In the genomic region with DNA sequence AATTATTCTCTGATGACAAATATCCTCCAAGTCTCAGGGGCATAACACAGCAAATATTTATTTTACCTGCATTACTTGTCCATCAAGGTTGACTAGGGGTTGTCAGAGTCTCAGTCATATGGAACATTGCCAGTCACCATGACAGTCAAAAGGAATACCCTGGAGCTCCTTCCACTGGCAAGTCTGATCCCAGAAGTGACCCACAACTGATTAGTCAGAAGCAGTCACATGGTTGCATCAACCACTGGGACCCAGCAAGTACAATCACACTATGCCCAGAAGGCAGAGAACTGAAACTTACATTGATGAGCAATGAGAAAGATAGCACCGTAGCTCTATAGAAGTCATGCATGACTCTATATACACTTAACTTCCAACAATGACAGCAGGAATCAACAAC, we compare ENCODE assay signal across 13 cellular contexts. TPM values are rescaled to one million over a fixed set of nuclear protein-coding genes. Genes with fewer than 3 reads are reported as not detected.
DNase-seq lines count a peak whose midpoint lies in the region; ATAC-seq and TF ChIP-seq lines count a peak whose summit lies in the region.
"Had no signal": no experiment of that assay in that cellular context is flagged by ENCODE, and none has a peak within 500 bp of the region (broad histone marks: within the 10 kb centered on the region; RNA-seq: fewer than 3 reads in every experiment).

No MANE protein-coding gene starts in this region.

- H3K18ac ChIP-seq in mesenchymal stem cell (ENCODE audit: low read depth in 1 of 2, low read length in 2 of 2) = no peak overlapping the region

- H4K8ac ChIP-seq in mesenchymal stem cell (ENCODE audit: low read length) = no peak overlapping the region

- no peak overlapping the region for H3K9ac ChIP-seq in mesenchymal stem cell (ENCODE audit: low read length)

- no peak overlapping the region for H2AFZ ChIP-seq in mesenchymal stem cell (ENCODE audit: low read depth, low read length)

- H3K23ac ChIP-seq in mesenchymal stem cell (ENCODE audit: low read length in 2 of 2) = no peak overlapping the region

- no peak overlapping the region for H4K91ac ChIP-seq in mesenchymal stem cell (ENCODE audit: low read length)

- no TSS peak for BruUV-seq in Panc1 (replicated peaks; lab: Mats Ljungman, UMichigan)

- TF ChIP-seq CTCF in Panc1 (IDR thresholded peaks at IDR 0.05) (no peak), progenitor cell of endocrine pancreas (IDR thresholded peaks at IDR 0.05; ENCODE audit: unreplicated experiment) (no peak)

- peak; percentile 20 for DNase-seq in Panc1 (ENCODE audit: low read depth, low spot score)
- DNase-seq in mesenchymal stem cell = peak; percentile 28
- DNase-seq in CD4-positive, alpha-beta memory T cell = no peak
- DNase-seq in NCI-H1417 treated with DMSO at 0.1 percent for 48 hours (lab: John Stamatoyannopoulos, UW) = no peak
- no peak for DNase-seq in progenitor cell of endocrine pancreas (ENCODE audit: low spot score, unreplicated experiment)
- DNase-seq: stimulated activated CD4-positive, alpha-beta T cell treated with anti-CD3 and anti-CD28 coated beads, Interleukin-1b, Interleukin-23, amount 100 ng/mL, for 48 hours had no signal

- H3K79me1 ChIP-seq in mesenchymal stem cell (replicated peaks; ENCODE audit: low read length, poor library complexity, severe bottlenecking) = no peaks in the 10 kb centered on the region

- no peak overlapping the region for H2BK5ac ChIP-seq in mesenchymal stem cell (ENCODE audit: low read depth, low read length, poor library complexity, severe bottlenecking)

- no peak overlapping the region for H2BK12ac ChIP-seq in mesenchymal stem cell (ENCODE audit: low read length in 2 of 2)

- peaks cover 5 to 36% (median 20%) of the 10 kb centered on the region in 8 donors for H3K9me3 Mint-ChIP-seq in CD4-positive, alpha-beta memory T cell
- peaks cover 14% of the 10 kb centered on the region for H3K9me3 Mint-ChIP-seq in progenitor cell of endocrine pancreas (ENCODE audit: low read depth)

- H3K4me3 Mint-ChIP-seq in CD4-positive, alpha-beta memory T cell = no peak overlapping the region
- H3K4me3 Mint-ChIP-seq in progenitor cell of endocrine pancreas (ENCODE audit: low read depth) = no peak overlapping the region
- H3K4me3 Mint-ChIP-seq: dendritic cell treated with granulocyte-macrophage colony-stimulating factor and Interleukin-4, amounts not matched to agents 40 ng/mL and 50 ng/mL, for 4 days; nephron had no signal

- no peak overlapping the region for H3K4me2 ChIP-seq in mesenchymal stem cell (ENCODE audit: low read length, poor library complexity, severe bottlenecking)

- H3K27ac ChIP-seq in Panc1 (ENCODE audit: low read length) (no peak overlapping the region), mesenchymal stem cell (ENCODE audit: low read length, poor library complexity, severe bottlenecking) (no peak overlapping the region)
- H3K27ac ChIP-seq in CD4-positive, alpha-beta memory T cell (ENCODE audit: low read depth, low read length) = no peak overlapping the region
- H3K27ac ChIP-seq: thoracic aorta had no signal

- H3K4ac ChIP-seq in mesenchymal stem cell (ENCODE audit: low read depth in 1 of 2, low read length in 2 of 2) = no peak overlapping the region

- no peaks in the 10 kb centered on the region for H3K4me1 ChIP-seq in Panc1 (ENCODE audit: control insufficient read depth, insufficient read depth, low read length)
- H3K4me1 ChIP-seq in mesenchymal stem cell (ENCODE audit: control insufficient read depth, insufficient read depth, low read depth, low read length) = no peaks in the 10 kb centered on the region
- H3K4me1 ChIP-seq in CD4-positive, alpha-beta memory T cell (ENCODE audit: insufficient read depth, low read length) = no peaks in the 10 kb centered on the region

- H3K27me3 ChIP-seq in Panc1 (ENCODE audit: control insufficient read depth, insufficient read depth, low read length) (no peaks in the 10 kb centered on the region), mesenchymal stem cell (ENCODE audit: control insufficient read depth in 1 of 2, insufficient read depth in 1 of 2, low read length in 2 of 2) (no peaks in the 10 kb centered on the region)
- H3K27me3 ChIP-seq in CD4-positive, alpha-beta memory T cell (ENCODE audit: insufficient read depth, low read length) = no peaks in the 10 kb centered on the region

- CTCF ChIA-PET in Panc1 (lab: Charles Lee) = no interaction called here
- CTCF ChIA-PET in CD4-positive, alpha-beta memory T cell (lab: Charles Lee; ENCODE audit: partially characterized antibody) = no interaction called here

- POLR2A ChIA-PET in Panc1 (lab: Charles Lee) = no interaction called here
- POLR2A ChIA-PET in CD4-positive, alpha-beta memory T cell (lab: Charles Lee; ENCODE audit: partially characterized antibody) = no interaction called here

- H3K36me3 ChIP-seq in Panc1 (ENCODE audit: control insufficient read depth, insufficient read depth, low read length) = no peaks in the 10 kb centered on the region
- H3K36me3 ChIP-seq in mesenchymal stem cell (ENCODE audit: control insufficient read depth in 1 of 2, insufficient read depth in 2 of 2, low read depth in 1 of 2, low read length in 2 of 2) = no peaks in the 10 kb centered on the region
- H3K36me3 ChIP-seq in CD4-positive, alpha-beta memory T cell (ENCODE audit: insufficient read depth, low read length) = no peaks in the 10 kb centered on the region
- H3K36me3 ChIP-seq: thoracic aorta had no signal

- intact Hi-C loops in Panc1 (cut with micrococcal nuclease; ENCODE audit: unreplicated experiment) = no loop called here
- intact Hi-C loops in CD4-positive, alpha-beta memory T cell (cut with micrococcal nuclease) = no loop called here

- H3K27ac Mint-ChIP-seq in CD4-positive, alpha-beta memory T cell = no peak overlapping the region
- H3K27ac Mint-ChIP-seq in progenitor cell of endocrine pancreas = no peak overlapping the region
- H3K27ac Mint-ChIP-seq: activated T-helper 2 cell treated with anti-CD3 and anti-CD28 coated beads, Interferon-gamma antibody, Interleukin-2, Interleukin-4, amounts not matched to agents 10 μg/mL and 5 μg/mL and 100 μg/mL, durations not matched to agents 14 hours and 24 hours and 36 hours; dendritic cell treated with granulocyte-macrophage colony-stimulating factor and Interleukin-4, amounts not matched to agents 40 ng/mL and 50 ng/mL, for 4 days; nephron had no signal

- H3K36me3 Mint-ChIP-seq in CD4-positive, alpha-beta memory T cell = peaks cover 0 to 2% of the 10 kb centered on the region in 2 donors
- peaks cover 4% of the 10 kb centered on the region for H3K36me3 Mint-ChIP-seq in progenitor cell of endocrine pancreas (ENCODE audit: insufficient read depth)

- H3K9me3 ChIP-seq in Panc1 (ENCODE audit: control insufficient read depth, insufficient read depth, low read depth, low read length) (no peaks in the 10 kb centered on the region), mesenchymal stem cell (ENCODE audit: control insufficient read depth, low read length) (peaks cover 26% of the 10 kb centered on the region)
- H3K9me3 ChIP-seq in CD4-positive, alpha-beta memory T cell (ENCODE audit: control insufficient read depth in 1 of 2, low read length in 2 of 2) = peaks cover 0 to 8% of the 10 kb centered on the region in 2 donors
- H3K9me3 ChIP-seq: thoracic aorta had no signal

- peak; percentile 90 for ATAC-seq in GM18868 (IDR thresholded peaks at IDR 0.05; ENCODE audit: unreplicated experiment)
- peak; percentile 70 for ATAC-seq in HG02885 (IDR thresholded peaks at IDR 0.05; ENCODE audit: poor library complexity, unreplicated experiment)
- ATAC-seq in Panc1 = peak; percentile 30; the same call in 1 of the 2 replicates
- no peak for ATAC-seq in HG03025 (IDR thresholded peaks at IDR 0.05; ENCODE audit: low FRiP score, unreplicated experiment)

- WGBS in mesenchymal stem cell = no CpG with 5 or more reads among the region's 1 CpG

- H3K4me3 ChIP-seq in Panc1 (ENCODE audit: low read depth in 2 of 2, low read length in 2 of 2) (no peak overlapping the region), mesenchymal stem cell (ENCODE audit: insufficient read depth in 1 of 2, low read depth in 1 of 2, low read length in 2 of 2) (no peak overlapping the region)
- no peak overlapping the region for H3K4me3 ChIP-seq in CD4-positive, alpha-beta memory T cell (ENCODE audit: low read length in 2 of 2)
- H3K4me3 ChIP-seq: thoracic aorta had no signal

- H2BK15ac ChIP-seq in mesenchymal stem cell (ENCODE audit: low read depth, poor library complexity, severe bottlenecking) = no peak overlapping the region

- H2BK120ac ChIP-seq in mesenchymal stem cell (ENCODE audit: low read depth, low read length) = no peak overlapping the region

- no peak overlapping the region for H2AK5ac ChIP-seq in mesenchymal stem cell (ENCODE audit: low read length, severe bottlenecking)

- H3K4me1 Mint-ChIP-seq in CD4-positive, alpha-beta memory T cell = no peaks in the 10 kb centered on the region
- H3K4me1 Mint-ChIP-seq in progenitor cell of endocrine pancreas (ENCODE audit: low read depth) = no peaks in the 10 kb centered on the region
- H3K4me1 Mint-ChIP-seq: nephron had no signal

- in situ Hi-C loops in Panc1 (cut with HindIII; ENCODE audit: low pct_unique_long_range_greater_than_20kb, low sequenced_read_pairs) = no loop called here

- no peak overlapping the region for H3K14ac ChIP-seq in mesenchymal stem cell (ENCODE audit: low read length in 2 of 2)

- H3K27me3 Mint-ChIP-seq in CD4-positive, alpha-beta memory T cell = peaks cover 1 to 2% of the 10 kb centered on the region in 2 donors
- peaks cover 2% of the 10 kb centered on the region for H3K27me3 Mint-ChIP-seq in progenitor cell of endocrine pancreas

RNA-seq across cellular contexts. Expression of a gene that starts 41.9 kb away (rescaled TPM):
- total RNA-seq in Panc1 (2021; ENCODE audit: unreplicated experiment) = 1.0 TPM
- polyA plus RNA-seq in Panc1 (2012; ENCODE audit: insufficient read length) = 0.86 TPM
- 4.4 TPM for polyA plus RNA-seq in mesenchymal stem cell (2013, experiment 1 of 2)
- 4.6 TPM for polyA plus RNA-seq in mesenchymal stem cell (2013, experiment 2 of 2)
- not detected for total RNA-seq in CD4-positive, alpha-beta memory T cell
- polyA plus RNA-seq in CD4-positive, alpha-beta memory T cell = not detected
- 5.0 and 6.2 TPM in 2 replicates for total RNA-seq in progenitor cell of endocrine pancreas
- total RNA-seq: activated T-helper 2 cell treated with anti-CD3 and anti-CD28 coated beads, Interferon-gamma antibody, Interleukin-2, Interleukin-4, amounts not matched to agents 10 μg/mL and 5 μg/mL and 100 μg/mL, durations not matched to agents 14 hours and 24 hours and 36 hours had no signal

Comparison
In these comparisons a context has a peak if more than half of its experiments do, and no peak if none do; other contexts are left out.
1. DNase-seq: peak in Panc1 (single experiment) and mesenchymal stem cell (single experiment); none in CD4-positive, alpha-beta memory T cell (0 of 5), NCI-H1417 treated with DMSO at 0.1 percent for 48 hours (single experiment) and progenitor cell of endocrine pancreas (single experiment).